ENCODE assay signal across 19 cellular contexts in the genomic region with DNA sequence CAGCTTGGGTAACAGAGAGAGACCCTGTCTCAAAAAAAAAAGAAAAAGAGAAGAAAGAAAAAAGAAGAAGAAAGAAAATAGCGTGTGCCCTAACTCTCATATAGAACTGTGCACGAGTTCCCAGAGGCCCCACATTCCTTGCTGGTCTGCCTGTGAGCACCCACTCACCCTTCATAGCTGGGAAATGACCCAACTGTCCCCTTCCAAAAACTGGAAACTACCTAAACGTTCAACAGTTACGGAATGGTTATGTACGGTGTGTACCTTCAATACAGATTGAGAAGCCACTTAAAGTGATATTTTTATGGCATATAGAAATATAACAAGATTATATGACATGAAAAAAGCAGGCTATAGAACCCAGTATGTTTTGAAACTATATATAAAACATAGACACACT.
"Had no signal": no experiment of that assay in that cellular context is flagged by ENCODE, and none has a peak within 500 bp of the region (broad histone marks: within the 10 kb centered on the region; RNA-seq: fewer than 3 reads in every experiment).

No MANE protein-coding gene starts in this region.

- ATAC-seq: effector memory CD8-positive, alpha-beta T cell; left lung; naive thymus-derived CD4-positive, alpha-beta T cell had no signal

- DNase-seq: activated CD4-positive, alpha-beta T cell treated with anti-CD3 and anti-CD28 coated beads for 1 hour; activated CD8-positive, alpha-beta memory T cell treated with anti-CD3 and anti-CD28 coated beads for 24 hours; activated CD8-positive, alpha-beta memory T cell treated with anti-CD3 and anti-CD28 coated beads, Interleukin-2, amount 50 U/mL, for 48 hours; activated effector memory CD4-positive, alpha-beta T cell treated with Interleukin-2 at 50 U/mL for 16 hours; activated naive CD4-positive, alpha-beta T cell treated with anti-CD3 and anti-CD28 coated beads, Interleukin-2, amount 50 U/mL, for 16 hours; activated T-cell treated with anti-CD3 and anti-CD28 coated beads, Interleukin-2, amount 50 U/mL, for 48 hours; cerebellar nuclear complex; effector memory CD8-positive, alpha-beta T cell; foreskin melanocyte; heart right ventricle; left lung; naive thymus-derived CD4-positive, alpha-beta T cell; pancreas; stimulated activated CD8-positive, alpha-beta memory T cell treated with anti-CD3 and anti-CD28 coated beads, Interleukin-4, amount 100 ng/mL, for 48 hours; stimulated activated naive CD4-positive, alpha-beta T cell; substantia nigra; SW 1271; T-helper 2 cell; WERI-Rb-1 had no signal

- H3K4me3 ChIP-seq: heart right ventricle, left lung, pancreas had no signal

- H3K9me3 ChIP-seq: pancreas had no signal

- H3K4me1 ChIP-seq: left lung had no signal

- H3K36me3 ChIP-seq: left lung, pancreas, WERI-Rb-1 had no signal

- H3K27ac ChIP-seq: left lung, pancreas, WERI-Rb-1 had no signal

- H3K27me3 ChIP-seq: heart right ventricle, left lung, pancreas had no signal
